ENCODE assay signal across 8 cellular contexts in the genomic region with DNA sequence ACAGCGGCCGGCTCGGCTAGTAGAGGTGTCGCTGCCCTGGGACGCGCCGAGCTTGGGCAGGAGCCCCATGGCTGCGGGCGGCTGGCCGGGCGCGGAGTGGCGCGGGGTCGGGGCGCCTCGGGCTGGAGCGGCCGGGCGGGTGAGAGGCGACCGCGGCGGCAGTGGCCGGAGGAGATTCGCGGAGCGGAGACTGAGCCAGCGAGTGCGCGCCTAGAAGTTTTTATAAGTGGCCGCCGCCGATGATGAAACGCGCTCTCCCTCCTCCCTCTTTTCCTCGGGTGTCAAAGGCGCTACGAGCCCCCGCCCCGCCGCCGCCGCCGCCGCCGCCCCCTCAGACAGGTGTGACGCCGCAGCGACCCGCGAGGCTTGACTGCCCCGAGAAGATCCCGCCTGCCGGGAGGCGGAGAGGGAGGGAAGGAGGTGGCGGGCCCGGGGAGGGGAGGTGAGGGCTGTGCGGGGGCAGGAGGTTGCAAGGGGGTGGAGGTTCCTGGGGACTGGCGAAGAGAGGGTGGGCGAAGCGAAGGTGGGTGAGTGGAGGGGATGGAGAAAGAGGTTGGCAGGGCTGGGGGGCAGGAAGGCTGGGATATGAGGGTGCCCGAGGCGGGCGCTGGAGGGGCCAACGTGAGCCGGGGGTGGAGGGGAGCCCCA. TPM values are rescaled to one million over a fixed set of nuclear protein-coding genes. Genes with fewer than 3 reads are reported as not detected.
DNase-seq lines count a peak whose midpoint lies in the region; ATAC-seq, FAIRE-seq and TF ChIP-seq lines count a peak whose summit lies in the region.

A gene (minus strand): TSS at position 192 of the 648 bp plus-strand sequence. CDS start 123 bp downstream, at position 69.

- no peak for TF ChIP-seq EP300 in Ishikawa (IDR thresholded peaks at IDR 0.05; ENCODE audit: borderline replicate concordance)

- H3K4me3 Mint-ChIP-seq in CD8-positive, alpha-beta T cell: peak within 1 kb of the TSS; percentile 74

- H3K4me1 Mint-ChIP-seq in CD8-positive, alpha-beta T cell (ENCODE audit: low read depth): peaks cover 2% of the 10 kb centered on the region

- no peak for TF ChIP-seq CTCF in CD8-positive, alpha-beta T cell (IDR thresholded peaks at IDR 0.05)

- no peak for TF ChIP-seq RAD21 in Ishikawa (IDR thresholded peaks at IDR 0.05; ENCODE audit: low read depth)

- H3K27me3 Mint-ChIP-seq in CD8-positive, alpha-beta T cell (ENCODE audit: low read depth): peaks cover 23% of the 10 kb centered on the region

- peaks cover 3% of the 10 kb centered on the region for H3K4me1 ChIP-seq in CD8-positive, alpha-beta T cell (ENCODE audit: insufficient read depth, low read length)
- H3K4me1 ChIP-seq in small intestine (ENCODE audit: control insufficient read depth in 2 of 2, insufficient read depth in 1 of 2, low read depth in 1 of 2, low read length in 1 of 2): peaks cover 3 to 4% of the 10 kb centered on the region in 2 donors

- no peak for DNase-seq in CD8-positive, alpha-beta T cell
- peak; percentile 71 for DNase-seq in astrocyte of the hippocampus (ENCODE audit: low read depth, low spot score)
- peak; percentile 87 for DNase-seq in iPS-NIHi7 (ENCODE audit: extremely low spot score)
- peak; percentile 28 for DNase-seq in small intestine

- no peak within 1 kb of the TSS for H3K4me3 ChIP-seq in CD8-positive, alpha-beta T cell (ENCODE audit: low read depth, low read length)
- peak within 1 kb of the TSS; percentile 34 to 73 for H3K4me3 ChIP-seq in small intestine (ENCODE audit: low read depth in 1 of 2, low read length in 2 of 2)

- CTCF ChIA-PET in CD8-positive, alpha-beta T cell (lab: Charles Lee): no interaction called here

- no peak within 1 kb of the TSS for H3K27ac ChIP-seq in CD8-positive, alpha-beta T cell (ENCODE audit: low read depth, low read length)
- H3K27ac ChIP-seq in small intestine (ENCODE audit: low read depth in 1 of 2, low read length in 1 of 2): peak within 1 kb of the TSS in 1 of 2 donors; percentile 22

- POLR2A ChIA-PET in CD8-positive, alpha-beta T cell (lab: Charles Lee): no interaction called here

- 1 to 2% (median 1%) methylated on average over 34 to 66 of the region's 67 CpGs for WGBS in small intestine, 3 donors

- intact Hi-C loops in CD8-positive, alpha-beta T cell (cut with DNase I, micrococcal nuclease): no loop called here

- no peaks in the 10 kb centered on the region for H3K36me3 Mint-ChIP-seq in CD8-positive, alpha-beta T cell

- H3K9me3 Mint-ChIP-seq in CD8-positive, alpha-beta T cell: no peaks in the 10 kb centered on the region

- no peak for FAIRE-seq in small intestine (lab: Jason Lieb, UNC)

- ATAC-seq in CD8-positive, alpha-beta T cell: no peak
- no peak for ATAC-seq in GM19467 (IDR thresholded peaks at IDR 0.05; ENCODE audit: unreplicated experiment)
- ATAC-seq in HG02588 (IDR thresholded peaks at IDR 0.05; ENCODE audit: unreplicated experiment): no peak
- ATAC-seq in HG03108 (IDR thresholded peaks at IDR 0.05; ENCODE audit: unreplicated experiment): no peak

- H3K27ac Mint-ChIP-seq in CD8-positive, alpha-beta T cell: no peak within 1 kb of the TSS

- H3K9me3 ChIP-seq in CD8-positive, alpha-beta T cell (ENCODE audit: low read length): no peaks in the 10 kb centered on the region
- H3K9me3 ChIP-seq in small intestine (ENCODE audit: control insufficient read depth, low read depth): no peaks in the 10 kb centered on the region

- H3K27me3 ChIP-seq in CD8-positive, alpha-beta T cell (ENCODE audit: insufficient read depth, low read length): no peaks in the 10 kb centered on the region
- H3K27me3 ChIP-seq in small intestine (ENCODE audit: control insufficient read depth in 2 of 2, insufficient read depth in 2 of 2, low read length in 2 of 2): peaks cover 3 to 5% of the 10 kb centered on the region in 2 donors

- H3K36me3 ChIP-seq in CD8-positive, alpha-beta T cell (ENCODE audit: insufficient read depth, low read length): no peaks in the 10 kb centered on the region
- no peaks in the 10 kb centered on the region for H3K36me3 ChIP-seq in small intestine (ENCODE audit: control insufficient read depth in 2 of 2, insufficient read depth in 2 of 2, low read length in 2 of 2)

TF ChIP-seq in Ishikawa, 13 proteins besides CTCF, POLR2A, EP300 and RAD21:
- TF ChIP-seq, protein P1, sequence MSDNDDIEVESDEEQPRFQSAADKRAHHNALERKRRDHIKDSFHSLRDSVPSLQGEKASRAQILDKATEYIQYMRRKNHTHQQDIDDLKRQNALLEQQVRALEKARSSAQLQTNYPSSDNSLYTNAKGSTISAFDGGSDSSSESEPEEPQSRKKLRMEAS (IDR thresholded peaks at IDR 0.05): peak; percentile 59
- TF ChIP-seq EGR1 (IDR thresholded peaks at IDR 0.05) (peak; percentile 54), ZBTB7A (IDR thresholded peaks at IDR 0.05; ENCODE audit: low read depth) (peak; percentile 33; the same call in 1 of the 2 replicates), FOXM1 (IDR thresholded peaks at IDR 0.05; ENCODE audit: borderline replicate concordance, low read depth) (no peak), TEAD4 (IDR thresholded peaks at IDR 0.05) (no peak), CEBPB (IDR thresholded peaks at IDR 0.05) (peak; percentile 37; the same call in 1 of the 2 replicates)

RNA-seq across cellular contexts. Expression of the gene that starts here (rescaled TPM):
- total RNA-seq in CD8-positive, alpha-beta T cell: not detected
- 10 to 100 TPM in 1 of 3 donors, 1 to 10 TPM in 2; 1.6 to 36.7 (median 1.9) TPM for polyA plus RNA-seq in small intestine

Comparison
In these comparisons a context has a peak if more than half of its experiments do, and no peak if none do; other contexts are left out.
1. DNase-seq: peak in astrocyte of the hippocampus (single experiment), iPS-NIHi7 (single experiment) and small intestine (single experiment); none in CD8-positive, alpha-beta T cell (0 of 7).